Comparison of ENCODE assay signal across 8 cellular contexts in genomic region chr16:31460582-31461002, GRCh38. TPM values are rescaled to one million over a fixed set of nuclear protein-coding genes. Genes with fewer than 3 reads are reported as not detected.
DNase-seq lines count a peak whose midpoint lies in the region; ATAC-seq, FAIRE-seq and TF ChIP-seq lines count a peak whose summit lies in the region.

No MANE protein-coding gene starts in this region.

- peaks cover 0 to 36% of the 10 kb centered on the region in 2 donors for H3K4me1 ChIP-seq in right atrium auricular region

- no peak for ATAC-seq in GM21367 (IDR thresholded peaks at IDR 0.05; ENCODE audit: unreplicated experiment)
- no peak for ATAC-seq in HG02588 (IDR thresholded peaks at IDR 0.05; ENCODE audit: unreplicated experiment)

- H3K9me3 ChIP-seq in right atrium auricular region, result no peaks in the 10 kb centered on the region

- peaks cover 41% of the 10 kb centered on the region for H3K4me1 Mint-ChIP-seq in activated CD4-positive, alpha-beta memory T cell treated with anti-CD3 and anti-CD28 coated beads, Interleukin-2, amount 10 ng/mL, durations not matched to agents 7 days and 5 days

- no peaks in the 10 kb centered on the region for H3K27me3 ChIP-seq in right atrium auricular region

- no peak for FAIRE-seq in RCC 7860 (lab: Jason Lieb, UNC)

- peak; percentile 72 for DNase-seq in ELR (ENCODE audit: low read depth)
- DNase-seq in LoVo (ENCODE audit: low spot score), result peak; percentile 39
- no peak for DNase-seq in activated CD4-positive, alpha-beta memory T cell treated with anti-CD3 and anti-CD28 coated beads, Interleukin-2, amount 10 ng/mL, durations not matched to agents 7 days and 5 days
- no peak for DNase-seq in right atrium auricular region (ENCODE audit: low spot score)
- DNase-seq in RCC 7860 (ENCODE audit: low spot score), result no peak

- POLR2A ChIA-PET in activated CD4-positive, alpha-beta memory T cell treated with anti-CD3 and anti-CD28 coated beads, Interleukin-2, amount 10 ng/mL, durations not matched to agents 7 days and 5 days (lab: Charles Lee), result interaction anchor here (0.7 to 5.2 kb wide), 19 partner anchors 9 to 421 kb away, joined by 3 to 66 read pairs (median 4); partner anchors contain the start of genes FUS, ITGAX, PYCARD and RUSF1

- H3K4me3 ChIP-seq in right atrium auricular region, result peak overlapping the region; percentile 34 to 73
- H3K4me3 ChIP-seq in skin epidermis, result peak overlapping the region in 6 of 7 experiments; percentile 8 to 76 (median 62)

- CTCF ChIA-PET in activated CD4-positive, alpha-beta memory T cell treated with anti-CD3 and anti-CD28 coated beads, Interleukin-2, amount 10 ng/mL, durations not matched to agents 7 days and 5 days (lab: Charles Lee), result interaction anchor here (0.9 to 6.7 kb wide), 36 partner anchors 9 to 646 kb away, joined by 3 to 69 read pairs (median 4); partner anchors contain the start of genes FUS, HSD3B7, PYCARD and RUSF1

- no peaks in the 10 kb centered on the region for H3K9me3 Mint-ChIP-seq in activated CD4-positive, alpha-beta memory T cell treated with anti-CD3 and anti-CD28 coated beads, Interleukin-2, amount 10 ng/mL, durations not matched to agents 7 days and 5 days

- H3K4me3 Mint-ChIP-seq in activated CD4-positive, alpha-beta memory T cell treated with anti-CD3 and anti-CD28 coated beads, Interleukin-2, amount 10 ng/mL, durations not matched to agents 7 days and 5 days, result peak overlapping the region; percentile 86

- no peaks in the 10 kb centered on the region for H3K27me3 Mint-ChIP-seq in activated CD4-positive, alpha-beta memory T cell treated with anti-CD3 and anti-CD28 coated beads, Interleukin-2, amount 10 ng/mL, durations not matched to agents 7 days and 5 days

- peaks cover 31% of the 10 kb centered on the region for H3K36me3 Mint-ChIP-seq in activated CD4-positive, alpha-beta memory T cell treated with anti-CD3 and anti-CD28 coated beads, Interleukin-2, amount 10 ng/mL, durations not matched to agents 7 days and 5 days (ENCODE audit: low read depth)

- peak overlapping the region; percentile 58 to 98 for H3K27ac ChIP-seq in right atrium auricular region
- H3K27ac ChIP-seq in skin epidermis, result peak overlapping the region in 19 of 21 experiments; percentile 41 to 100 (median 98)

- H3K27ac Mint-ChIP-seq in activated CD4-positive, alpha-beta memory T cell treated with anti-CD3 and anti-CD28 coated beads, Interleukin-2, amount 10 ng/mL, durations not matched to agents 7 days and 5 days, result peak overlapping the region; percentile 92

- peaks cover 34% of the 10 kb centered on the region for H3K36me3 ChIP-seq in right atrium auricular region

- TF ChIP-seq CTCF in right atrium auricular region (IDR thresholded peaks at IDR 0.05), result peak; percentile 28 to 61

RNA-seq across cellular contexts. Expression of gene ARMC5, which starts 1.3 kb away (rescaled TPM):
- 10 to 100 TPM; 10.1 to 12.0 TPM for total RNA-seq in activated CD4-positive, alpha-beta memory T cell treated with anti-CD3 and anti-CD28 coated beads, Interleukin-2, amount 10 ng/mL, durations not matched to agents 7 days and 5 days
- total RNA-seq in right atrium auricular region, result 1 to 10 TPM; 7.4 to 9.0 TPM

RNA-seq across cellular contexts. Expression of gene TGFB1I1, which starts 11.4 kb away (rescaled TPM):
- under 1 TPM; 0.25 to 0.38 TPM for total RNA-seq in activated CD4-positive, alpha-beta memory T cell treated with anti-CD3 and anti-CD28 coated beads, Interleukin-2, amount 10 ng/mL, durations not matched to agents 7 days and 5 days
- total RNA-seq in right atrium auricular region, result 10 to 100 TPM; 23.4 to 84.7 TPM

RNA-seq across cellular contexts. Expression of gene ZNF843, which starts 18.0 kb away (rescaled TPM):
- total RNA-seq in activated CD4-positive, alpha-beta memory T cell treated with anti-CD3 and anti-CD28 coated beads, Interleukin-2, amount 10 ng/mL, durations not matched to agents 7 days and 5 days, result under 1 TPM in 1 of 2 experiments, not detected in 1; 0.13 TPM
- 1 to 10 TPM; 3.4 to 4.6 TPM for total RNA-seq in right atrium auricular region

RNA-seq across cellular contexts. Expression of gene SLC5A2, which starts 22.3 kb away (rescaled TPM):
- under 1 TPM; 0.25 to 0.30 TPM for total RNA-seq in activated CD4-positive, alpha-beta memory T cell treated with anti-CD3 and anti-CD28 coated beads, Interleukin-2, amount 10 ng/mL, durations not matched to agents 7 days and 5 days
- total RNA-seq in right atrium auricular region, result not detected

RNA-seq across cellular contexts. Expression of gene COX6A2, which starts 32.4 kb away (rescaled TPM):
- total RNA-seq in activated CD4-positive, alpha-beta memory T cell treated with anti-CD3 and anti-CD28 coated beads, Interleukin-2, amount 10 ng/mL, durations not matched to agents 7 days and 5 days, result not detected
- 100 to 1,000 TPM; 515 to 564 TPM for total RNA-seq in right atrium auricular region

Comparison
In these comparisons a context has a peak if more than half of its experiments do, and no peak if none do; other contexts are left out.
1. DNase-seq: peak in ELR (single experiment) and LoVo (single experiment); none in activated CD4-positive, alpha-beta memory T cell treated with anti-CD3 and anti-CD28 coated beads, Interleukin-2, amount 10 ng/mL, durations not matched to agents 7 days and 5 days (single experiment), right atrium auricular region (single experiment) and RCC 7860 (single experiment).
2. RNA of gene TGFB1I1, which starts 11.4 kb away (total RNA-seq): 23.4 to 84.7 TPM in right atrium auricular region; 0.25 to 0.38 TPM in activated CD4-positive, alpha-beta memory T cell treated with anti-CD3 and anti-CD28 coated beads, Interleukin-2, amount 10 ng/mL, durations not matched to agents 7 days and 5 days; every median in the first group is over 10 times any median in the second.